Comparison of ENCODE assay signal across 9 cellular contexts in the genomic region with DNA sequence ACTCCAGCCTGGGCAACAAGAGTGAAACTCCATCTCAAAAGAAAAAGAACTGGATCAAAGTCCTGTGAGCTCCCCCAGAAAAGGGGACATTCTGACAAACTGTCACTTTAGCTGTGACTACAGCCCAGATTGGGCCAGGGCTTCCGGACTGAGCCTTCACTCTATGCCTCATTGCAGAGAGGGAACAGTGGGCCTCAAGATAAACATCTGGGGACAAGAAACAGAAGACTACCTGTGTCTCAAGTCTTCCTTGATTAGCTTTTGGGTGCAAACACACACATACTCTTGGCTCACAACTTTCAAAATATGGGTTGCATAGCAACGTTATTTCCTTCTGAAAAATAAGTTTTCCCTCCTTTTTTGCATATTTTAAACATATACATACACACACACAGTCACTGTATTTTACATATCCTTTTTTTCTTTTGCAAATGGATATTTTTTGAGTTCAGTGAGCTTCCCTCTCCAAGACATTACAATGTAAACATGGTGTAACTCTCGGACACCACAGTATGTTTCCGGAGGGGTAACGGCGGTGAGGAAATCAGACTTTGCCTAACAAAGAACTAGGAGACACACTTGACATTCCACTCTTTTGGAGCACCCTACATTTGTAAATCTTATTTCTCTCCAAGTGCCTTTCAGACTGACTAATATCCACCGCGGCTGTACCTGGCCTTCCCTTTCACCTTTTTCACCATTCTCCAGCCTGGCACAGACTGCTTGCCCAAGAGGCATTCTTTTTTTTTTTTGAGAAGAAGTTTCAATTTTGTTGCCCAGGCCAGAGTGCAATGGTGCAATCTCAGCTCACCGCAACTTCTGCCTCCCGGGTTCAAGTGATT. TPM values are rescaled to one million over a fixed set of nuclear protein-coding genes. Genes with fewer than 3 reads are reported as not detected.
DNase-seq lines count a peak whose midpoint lies in the region; ATAC-seq and TF ChIP-seq lines count a peak whose summit lies in the region.
"Had no signal": no experiment of that assay in that cellular context is flagged by ENCODE, and none has a peak within 500 bp of the region (broad histone marks: within the 10 kb centered on the region; RNA-seq: fewer than 3 reads in every experiment).

No MANE protein-coding gene starts in this region.

- TF ChIP-seq POLR2A in esophagus muscularis mucosa (IDR thresholded peaks at IDR 0.05; ENCODE audit: low read depth) = no peak

- no peaks in the 10 kb centered on the region for H3K9me3 ChIP-seq in esophagus muscularis mucosa

- H3K4me1 ChIP-seq in esophagus muscularis mucosa = peaks cover 59 to 82% (median 81%) of the 10 kb centered on the region in 4 donors

- intact Hi-C loops in esophagus muscularis mucosa (cut with DNase I) = no loop called here

- ATAC-seq in HG02970 (IDR thresholded peaks at IDR 0.05; ENCODE audit: low FRiP score, unreplicated experiment) = no peak

- peak overlapping the region; percentile 55 to 95 (median 92) for H3K27ac ChIP-seq in esophagus muscularis mucosa (replicated peaks in 1 of 4)
- H3K27ac ChIP-seq: 22Rv1 had no signal

- H3K4me3 ChIP-seq in esophagus muscularis mucosa = peak overlapping the region; percentile 20 to 99 (median 66)
- H3K4me3 ChIP-seq in skeletal muscle cell (ENCODE audit: low read depth, low read length) = peak overlapping the region; percentile 83

- DNase-seq in DMS79 treated with DMSO at 0.1 percent for 48 hours (lab: John Stamatoyannopoulos, UW) = peak; percentile 6
- no peak for DNase-seq in DMS79 (lab: John Stamatoyannopoulos, UW)
- DNase-seq in RPMI8226 = peak; percentile 20
- DNase-seq in esophagus muscularis mucosa (ENCODE audit: extremely low spot score) = no peak
- no peak for DNase-seq in skeletal muscle cell (ENCODE audit: low read depth)
- DNase-seq in GM19240 (ENCODE audit: insufficient read length, low spot score) = no peak
- DNase-seq in GOT3 (lab: John Stamatoyannopoulos, UW) = no peak

- H3K27me3 ChIP-seq in esophagus muscularis mucosa = no peaks in the 10 kb centered on the region

- 48% methylated on average over 10 of the region's 10 CpGs for WGBS in esophagus muscularis mucosa

- no peaks in the 10 kb centered on the region for H3K36me3 ChIP-seq in esophagus muscularis mucosa

- TF ChIP-seq EP300 in esophagus muscularis mucosa (IDR thresholded peaks at IDR 0.05) = no peak

- no peak for TF ChIP-seq CTCF in esophagus muscularis mucosa (IDR thresholded peaks at IDR 0.05)

RNA-seq across cellular contexts. Expression of a gene that starts 3.5 kb away (rescaled TPM):
- 100 to 1,000 TPM; 295 to 524 (median 378) TPM for total RNA-seq in esophagus muscularis mucosa

Comparison
In these comparisons a context has a peak if more than half of its experiments do, and no peak if none do; other contexts are left out.
1. DNase-seq: peak in DMS79 treated with DMSO at 0.1 percent for 48 hours (single experiment) and RPMI8226 (single experiment); none in DMS79 (single experiment), esophagus muscularis mucosa (single experiment), skeletal muscle cell (single experiment), GM19240 (single experiment) and GOT3 (single experiment).